1 cellular context compared by ENCODE assay signal in the genomic region with DNA sequence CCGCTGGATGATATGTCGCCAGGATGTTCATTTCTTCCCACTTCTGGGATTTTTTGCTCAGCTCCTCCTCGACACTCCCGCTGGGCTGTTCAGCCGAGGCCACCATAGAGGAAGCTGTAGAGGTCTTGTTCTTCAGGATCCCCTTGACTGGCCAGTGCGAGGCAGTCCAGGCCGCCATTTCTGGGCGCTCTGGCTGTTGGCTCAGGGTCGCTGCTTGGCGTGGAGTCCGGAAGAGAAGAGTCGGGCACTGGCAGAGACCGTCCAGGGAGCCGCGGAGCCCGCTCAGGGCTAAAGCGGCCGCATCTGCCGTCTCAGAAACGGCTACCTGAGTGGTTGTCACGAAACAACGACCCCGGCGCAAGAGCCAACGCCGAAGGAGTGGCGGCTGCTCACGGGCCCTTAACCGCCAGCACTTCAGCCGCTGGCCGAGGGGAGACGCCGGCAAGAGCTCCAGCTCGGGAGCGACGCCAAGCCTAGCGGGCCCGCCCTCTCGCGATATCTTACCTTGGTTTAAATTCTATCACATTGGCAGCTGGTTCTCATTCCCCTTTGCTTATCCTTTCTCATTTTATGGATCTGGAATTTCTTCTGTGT. TPM values are rescaled to one million over a fixed set of nuclear protein-coding genes. Genes with fewer than 3 reads are reported as not detected.
"Had no signal": no experiment of that assay in that cellular context is flagged by ENCODE, and none has a peak within 500 bp of the region (broad histone marks: within the 10 kb centered on the region; RNA-seq: fewer than 3 reads in every experiment).

No MANE protein-coding gene starts in this region.

RNA-seq across cellular contexts. Expression of a gene that starts 50.9 kb away (rescaled TPM):
- total RNA-seq: pulmonary artery endothelial cell had no signal
